ENCODE assay signal across 35 cellular contexts in genomic region chr7:128373588-128373987, GRCh38.
"Had no signal": no experiment of that assay in that cellular context is flagged by ENCODE, and none has a peak within 500 bp of the region (broad histone marks: within the 10 kb centered on the region; RNA-seq: fewer than 3 reads in every experiment).

No MANE protein-coding gene starts in this region.

- H3K9me3 ChIP-seq: adrenal gland, body of pancreas, breast epithelium had no signal

- DNase-seq: activated CD4-positive, alpha-beta memory T cell treated with anti-CD3 and anti-CD28 coated beads for 36 hours; activated CD4-positive, alpha-beta T cell treated with anti-CD3 and anti-CD28 coated beads for 1 hour; activated CD4-positive, alpha-beta T cell treated with anti-CD3 and anti-CD28 coated beads for 36 hours; activated CD4-positive, alpha-beta T cell treated with anti-CD3 and anti-CD28 coated beads for 48 hours; activated CD4-positive, alpha-beta T cell treated with anti-CD3 and anti-CD28 coated beads, Interleukin-2, amount 10 ng/mL, durations not matched to agents 7 days and 5 days; activated CD4-positive, alpha-beta T cell treated with anti-CD3 and anti-CD28 coated beads, Interleukin-2, amount 50 U/mL, for 4 hours; activated CD4-positive, CD25-positive, alpha-beta regulatory T cell; activated CD8-positive, alpha-beta memory T cell treated with anti-CD3 and anti-CD28 coated beads, Interleukin-2, amount 50 U/mL, for 4 hours; activated CD8-positive, alpha-beta T cell treated with anti-CD3 and anti-CD28 coated beads for 36 hours; activated effector memory CD4-positive, alpha-beta T cell treated with anti-CD3 and anti-CD28 coated beads, Interleukin-2, amount 50 U/mL, for 16 hours; activated gamma-delta T cell treated with Interleukin-2 at 50 U/mL for 16 hours; activated naive CD4-positive, alpha-beta T cell; activated naive CD4-positive, alpha-beta T cell treated with anti-CD3 and anti-CD28 coated beads for 36 hours; activated naive CD4-positive, alpha-beta T cell treated with anti-CD3 and anti-CD28 coated beads, Interleukin-2, amount 50 U/mL, for 16 hours; activated naive CD8-positive, alpha-beta T cell treated with anti-CD3 and anti-CD28 coated beads for 36 hours; activated T-cell treated with anti-CD3 and anti-CD28 coated beads for 4 hours; activated T-cell treated with anti-CD3 and anti-CD28 coated beads, Interleukin-2, amount 50 U/mL, for 1 hour; activated T-cell treated with anti-CD3 and anti-CD28 coated beads, Interleukin-2, amount 50 U/mL, for 4 hours; activated T-cell treated with anti-CD3 and anti-CD28 coated beads, Interleukin-2, amount 50 U/mL, for 72 hours; adrenal gland; amniotic stem cell; aorta; body of pancreas; brain microvascular endothelial cell; central memory CD4-positive, alpha-beta T cell; T-helper 2 cell; T-helper 9 cell had no signal

- H3K27ac ChIP-seq: adrenal gland, body of pancreas, brain microvascular endothelial cell, breast epithelium, VCaP had no signal

- ATAC-seq: activated CD4-positive, alpha-beta T cell treated with anti-CD3 and anti-CD28 coated beads for 36 hours; activated CD4-positive, CD25-positive, alpha-beta regulatory T cell treated with anti-CD3 and anti-CD28 coated beads, Interleukin-2, amount 50 U/mL, for 24 hours; activated CD8-positive, alpha-beta T cell treated with anti-CD3 and anti-CD28 coated beads for 36 hours; activated naive CD4-positive, alpha-beta T cell treated with anti-CD3 and anti-CD28 coated beads, Interleukin-2, amount 50 U/mL, for 72 hours; activated T-cell treated with anti-CD3 and anti-CD28 coated beads, Interleukin-2, amount 50 U/mL, for 4 hours; activated T-cell treated with anti-CD3 and anti-CD28 coated beads, Interleukin-2, amount 50 U/mL, for 72 hours; activated T-helper 17 cell treated with anti-CD3 and anti-CD28 coated beads, Interleukin-2, amount 50 U/mL, for 72 hours; body of pancreas had no signal

- H3K4me3 ChIP-seq: adrenal gland, body of pancreas, breast epithelium had no signal

- H3K27me3 ChIP-seq: adrenal gland, body of pancreas, breast epithelium had no signal

- H3K36me3 ChIP-seq: adrenal gland, brain microvascular endothelial cell, breast epithelium had no signal

- H3K4me1 ChIP-seq: adrenal gland, body of pancreas, breast epithelium had no signal

- FAIRE-seq: astrocyte, colon, TTC549 had no signal
